In the genomic region with DNA sequence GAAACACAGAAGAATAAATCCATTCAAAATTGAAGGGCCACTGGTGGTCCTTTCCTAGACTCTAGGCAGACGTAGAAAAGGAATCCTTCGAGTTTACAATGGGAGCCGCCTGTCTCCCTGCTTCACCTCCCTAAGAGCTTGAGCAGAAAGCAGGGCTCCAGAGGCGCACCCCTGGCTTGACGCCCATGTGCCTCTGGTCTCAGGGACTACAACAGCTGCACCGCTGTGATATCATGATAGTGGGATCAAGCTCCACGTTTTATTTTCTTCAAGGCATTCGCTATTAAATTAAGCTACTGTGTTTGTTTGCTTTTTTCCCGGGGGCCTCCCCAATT, we compare ENCODE assay signal across 8 cellular contexts. TPM values are rescaled to one million over a fixed set of nuclear protein-coding genes. Genes with fewer than 3 reads are reported as not detected.
DNase-seq lines count a peak whose midpoint lies in the region; ATAC-seq and TF ChIP-seq lines count a peak whose summit lies in the region.

No MANE protein-coding gene starts in this region.

- H3K4me1 ChIP-seq in SJCRH30 (peaks cover 6% of the 10 kb centered on the region; the same call in 1 of the 2 replicates), sigmoid colon (peaks cover 0 to 34% (median 25%) of the 10 kb centered on the region in 4 donors)

- H3K4me3 ChIP-seq in GM12875 (ENCODE audit: low read depth, low read length) (peak overlapping the region; percentile 84), SJCRH30 (peak overlapping the region; percentile 85), fibroblast of mammary gland (ENCODE audit: control insufficient read depth, low read depth, low read length) (peak overlapping the region; percentile 90), sigmoid colon (peak overlapping the region; percentile 77 to 90 (median 86))

- TF ChIP-seq POLR2A in sigmoid colon (IDR thresholded peaks at IDR 0.05) = no peak

- H3K36me3 ChIP-seq in SJCRH30 = peaks cover 47% of the 10 kb centered on the region
- peaks cover 13 to 47% (median 37%) of the 10 kb centered on the region in 4 donors for H3K36me3 ChIP-seq in sigmoid colon

- ATAC-seq in GM21786 (IDR thresholded peaks at IDR 0.05; ENCODE audit: unreplicated experiment) (no peak), esophagus mucosa (no peak)

- no peak for TF ChIP-seq EP300 in sigmoid colon (IDR thresholded peaks at IDR 0.05)

- TF ChIP-seq CTCF in GM12875 (IDR thresholded peaks at IDR 0.05; ENCODE audit: borderline replicate concordance, insufficient read depth, low read depth, low read length) (no peak), fibroblast of mammary gland (conservative IDR thresholded peaks at IDR 0.05; ENCODE audit: control insufficient read depth, insufficient read depth, low read depth, low read length) (no peak), sigmoid colon (IDR thresholded peaks at IDR 0.05) (no peak)

- H3K9me3 ChIP-seq in SJCRH30 (replicated peaks) (no peaks in the 10 kb centered on the region), sigmoid colon (no peaks in the 10 kb centered on the region)

- intact Hi-C loops in sigmoid colon (cut with DNase I) = loop anchor here (10.0 kb wide), 2 partner anchors 138 to 238 kb away; a partner anchor contains a TSS

- DNase-seq in SJCRH30 (peak; percentile 52 to 66), fibroblast of mammary gland (ENCODE audit: low read depth) (no peak), sigmoid colon (no peak), HuH-7 (ENCODE audit: low spot score) (no peak), GF-D8 (lab: John Stamatoyannopoulos, UW) (no peak)

- WGBS in sigmoid colon, 2 donors = 4 to 15% methylated on average over 9 of the region's 9 CpGs

- H3K27me3 ChIP-seq in SJCRH30 (no peaks in the 10 kb centered on the region), sigmoid colon (no peaks in the 10 kb centered on the region)

- H3K27ac ChIP-seq in SJCRH30 (peak overlapping the region; percentile 66), sigmoid colon (peak overlapping the region; percentile 91 to 98 (median 97))

RNA-seq across cellular contexts. Expression of a gene that starts 0.4 kb away (rescaled TPM):
- total RNA-seq in SJCRH30 (2014; rRNA removed; shearing (Covaris generic)) = 31.7 and 34.0 TPM in 2 replicates
- total RNA-seq in sigmoid colon (100 to 1,000 TPM in 1 of 4 donors, 10 to 100 TPM in 3; 61.9 to 105 (median 90.8) TPM), esophagus mucosa (46.7 TPM)
- polyA plus RNA-seq in sigmoid colon = 10 to 100 TPM; 43.2 to 54.6 (median 51.1) TPM

RNA-seq across cellular contexts. Expression of a gene that starts 0.8 kb away (rescaled TPM):
- 43.5 and 45.1 TPM in 2 replicates for total RNA-seq in SJCRH30 (2014; rRNA removed; shearing (Covaris generic))
- 10 to 100 TPM in 2 of 4 donors, 1 to 10 TPM in 2; 4.4 to 12.4 (median 9.5) TPM for total RNA-seq in sigmoid colon
- polyA plus RNA-seq in sigmoid colon = 10 to 100 TPM; 14.4 to 19.0 (median 15.5) TPM
- 14.7 TPM for total RNA-seq in esophagus mucosa

RNA-seq across cellular contexts. Expression of a gene that starts 13.5 kb away (rescaled TPM):
- 32.3 and 36.5 TPM in 2 replicates for total RNA-seq in SJCRH30 (2014; rRNA removed; shearing (Covaris generic))
- 1 to 10 TPM; 1.1 to 1.8 (median 1.4) TPM for total RNA-seq in sigmoid colon
- 1 to 10 TPM in 2 of 3 donors, under 1 TPM in 1; 0.60 to 5.2 (median 1.2) TPM for polyA plus RNA-seq in sigmoid colon
- 3.1 TPM for total RNA-seq in esophagus mucosa

RNA-seq across cellular contexts. Expression of a gene that starts 42.3 kb away (rescaled TPM):
- not detected in 2 replicates for total RNA-seq in SJCRH30 (2014; rRNA removed; shearing (Covaris generic))
- total RNA-seq in sigmoid colon = under 1 TPM; 0.14 to 0.83 (median 0.52) TPM
- polyA plus RNA-seq in sigmoid colon = 10 to 100 TPM in 1 of 3 donors, 1 to 10 TPM in 2; 5.4 to 33.3 (median 7.6) TPM
- 0.68 TPM for total RNA-seq in esophagus mucosa

RNA-seq across cellular contexts. Expression of a gene that starts 52.2 kb away (rescaled TPM):
- 4.0 and 4.4 TPM in 2 replicates for total RNA-seq in SJCRH30 (2014; rRNA removed; shearing (Covaris generic))
- 1 to 10 TPM; 3.9 to 6.6 (median 4.4) TPM for total RNA-seq in sigmoid colon
- 1 to 10 TPM; 2.4 to 8.6 (median 5.3) TPM for polyA plus RNA-seq in sigmoid colon
- total RNA-seq in esophagus mucosa = 39.3 TPM

Comparison
In these comparisons a context has a peak if more than half of its experiments do, and no peak if none do; other contexts are left out.
1. DNase-seq: peak in SJCRH30 (2 of 2); none in fibroblast of mammary gland (single experiment), sigmoid colon (single experiment), HuH-7 (single experiment) and GF-D8 (single experiment).
2. Peak in every context shown above with its lines, with median percentiles within 50 percentile points of each other: H3K4me3 ChIP-seq.